ENCODE assay signal across 17 cellular contexts in genomic region chr5:2184563-2185540, GRCh38.
DNase-seq lines count a peak whose midpoint lies in the region; ATAC-seq, FAIRE-seq and TF ChIP-seq lines count a peak whose summit lies in the region.
"Had no signal": no experiment of that assay in that cellular context is flagged by ENCODE, and none has a peak within 500 bp of the region (broad histone marks: within the 10 kb centered on the region; RNA-seq: fewer than 3 reads in every experiment).

No MANE protein-coding gene starts in this region.

- H3K4me1 ChIP-seq in K562 (replicated peaks in 1 of 2; ENCODE audit: control insufficient read depth in 2 of 2, insufficient read depth in 2 of 2, low read length in 2 of 2) (no peaks in the 10 kb centered on the region), spleen (peaks cover 0 to 14% (median 2%) of the 10 kb centered on the region in 6 donors)
- H3K4me1 ChIP-seq: Caco-2 had no signal

- no peak for TF ChIP-seq CTCF in K562 (IDR thresholded peaks at IDR 0.05 in 2 of 3, conservative IDR thresholded peaks at IDR 0.05 in 1 of 3; ENCODE audit: insufficient read depth in 2 of 3, low read depth in 1 of 3, low read length in 3 of 3)
- no peak for TF ChIP-seq CTCF in nephron (IDR thresholded peaks at IDR 0.05; ENCODE audit: unreplicated experiment in 3 of 3)
- no peak for TF ChIP-seq CTCF in spleen (IDR thresholded peaks at IDR 0.05 in 8 of 11, conservative IDR thresholded peaks at IDR 0.05 in 3 of 11)

- no peak overlapping the region for H3K9ac ChIP-seq in K562 (ENCODE audit: insufficient read depth in 1 of 2, low read depth in 2 of 2, low read length in 2 of 2)

- DNase-seq in K562 (ENCODE audit: extremely low read depth in 1 of 4, low spot score in 3 of 4) (no peak), left ventricle myocardium superior (no peak), spleen (no peak), H54 (ENCODE audit: insufficient read length, low spot score) (no peak), HuH-7 (ENCODE audit: low spot score) (no peak)
- DNase-seq: ACHN; Caco-2; DMS153; EL; H7; NCI-H187 treated with DMSO at 0.1 percent for 48 hours; NCI-H69; NK-92 treated with Interleukin-12 subunit alpha and Interleukin-12 subunit beta, amount 100 ng/mL, for 24 hours; SIG-M5 had no signal

- H3K79me2 ChIP-seq in K562 (ENCODE audit: control insufficient read depth, insufficient read depth, low read length), result no peaks in the 10 kb centered on the region

- no peak for TF ChIP-seq RAD21 in K562 (CRISPR knock-in tag; conservative IDR thresholded peaks at IDR 0.05 in 1 of 2, IDR thresholded peaks at IDR 0.05 in 1 of 2)

- H3K27me3 ChIP-seq in K562 (ENCODE audit: control insufficient read depth in 2 of 2, insufficient read depth in 2 of 2, low read length in 2 of 2) (peaks cover 18 to 67% of the 10 kb centered on the region in 2 experiments), spleen (replicated peaks in 1 of 7) (no peaks in the 10 kb centered on the region)

- CTCF ChIA-PET in K562 (lab: Yijun Ruan, JAX; ENCODE audit: low intra/inter-chr PET ratio), result no interaction called here

- no peaks in the 10 kb centered on the region for H3K9me3 Mint-ChIP-seq in nephron

- POLR2A ChIA-PET in K562 (lab: Yijun Ruan, JAX), result interaction anchor here (0.6 kb wide), 1 partner anchor 9 kb away, joined by 3 read pairs; no protein-coding TSS in a partner anchor

- peaks cover 43% of the 10 kb centered on the region for H3K27me3 Mint-ChIP-seq in nephron (ENCODE audit: low read depth)

- no peak overlapping the region for H2AFZ ChIP-seq in K562 (ENCODE audit: low read depth, low read length)

- no peak for TF ChIP-seq POLR2A in K562 (conservative IDR thresholded peaks at IDR 0.05)
- no peak for TF ChIP-seq POLR2A in spleen (IDR thresholded peaks at IDR 0.05)
- no peak for TF ChIP-seq POLR2A in H54 (IDR thresholded peaks at IDR 0.05; ENCODE audit: low read depth, low read length)

- peak overlapping the region in 1 of 3 experiments; percentile 34 for H3K4me3 Mint-ChIP-seq in nephron

- intact Hi-C loops in K562 (cut with micrococcal nuclease) (no loop called here), left ventricle myocardium superior (cut with micrococcal nuclease) (no loop called here), spleen (cut with DNase I; ENCODE audit: low total_unique reads) (no loop called here)

- no peak overlapping the region for H3K4me3 ChIP-seq in K562
- H3K4me3 ChIP-seq in spleen, result no peak overlapping the region

- H3K9me1 ChIP-seq in K562 (ENCODE audit: control insufficient read depth, insufficient read depth, low read length), result no peaks in the 10 kb centered on the region

- no peaks in the 10 kb centered on the region for H3K9me3 ChIP-seq in K562 (replicated peaks; ENCODE audit: control insufficient read depth, insufficient read depth, low read depth, low read length)
- H3K9me3 ChIP-seq in spleen, result no peaks in the 10 kb centered on the region
- H3K9me3 ChIP-seq: Caco-2 had no signal

- H3K36me3 ChIP-seq in K562 (ENCODE audit: control insufficient read depth, insufficient read depth, low read length) (no peaks in the 10 kb centered on the region), spleen (no peaks in the 10 kb centered on the region)

- peak overlapping the region; percentile 49 to 93 (median 69) for H3K27ac Mint-ChIP-seq in nephron

- no peak overlapping the region for H3K4me2 ChIP-seq in K562 (ENCODE audit: insufficient read depth, low read length)

- WGBS in K562 (ENCODE audit: insufficient coverage, low coverage, missing lambda C conversion rate), result 0% methylated on average over 12 of the region's 12 CpGs
- WGBS in spleen, 5 donors, result 71 to 84% (median 76%) methylated on average over 12 of the region's 12 CpGs

- no TSS peak for BruUV-seq in K562 (replicated peaks; lab: Mats Ljungman, UMichigan)

- no peaks in the 10 kb centered on the region for H3K36me3 Mint-ChIP-seq in nephron (ENCODE audit: low read depth)

- TF ChIP-seq EP300 in K562 (IDR thresholded peaks at IDR 0.05; ENCODE audit: low read length), result no peak

- FAIRE-seq in K562 (lab: Jason Lieb, UNC) (no peak), H54 (lab: Jason Lieb, UNC) (no peak)
- FAIRE-seq: GM19239 had no signal

- peaks cover 14% of the 10 kb centered on the region for H3K4me1 Mint-ChIP-seq in nephron

- no peak overlapping the region for H3K27ac ChIP-seq in K562 (ENCODE audit: extremely low read depth, low read depth, low read length)
- H3K27ac ChIP-seq in spleen, result peak overlapping the region; percentile 39 to 83 (median 74)

- ATAC-seq in K562 (no peak), left ventricle myocardium superior (peak; percentile 61), GM19463 (IDR thresholded peaks at IDR 0.05; ENCODE audit: unreplicated experiment) (no peak)

- in situ Hi-C loops in K562 (cut with MboI), result no loop called here

- 0 out of 2 replicates have a peak, but pooled peaks cover 20% of the 10 kb centered on the region for H4K20me1 ChIP-seq in K562 (replicated peaks; ENCODE audit: control insufficient read depth, insufficient read depth, low read length)

TF ChIP-seq in K562, 482 proteins besides CTCF, POLR2A, EP300 and RAD21:
- TF ChIP-seq, protein P1, sequence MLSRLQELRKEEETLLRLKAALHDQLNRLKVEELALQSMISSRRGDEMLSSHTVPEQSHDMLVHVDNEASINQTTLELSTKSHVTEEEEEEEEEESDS (CRISPR knock-in tag; IDR thresholded peaks at IDR 0.05), result no peak
- TF ChIP-seq FOS (IDR thresholded peaks at IDR 0.05; ENCODE audit: extremely low read depth, insufficient read length) (no peak), CREBBP (IDR thresholded peaks at IDR 0.05; ENCODE audit: low read depth, low read length) (peak; percentile 34), HNRNPK (IDR thresholded peaks at IDR 0.05; ENCODE audit: low read depth, low read length, poor library complexity, severe bottlenecking) (peak; percentile 21), ASH1L (IDR thresholded peaks at IDR 0.05; ENCODE audit: borderline replicate concordance, low read depth, partially characterized antibody) (no peak)
- TF ChIP-seq, protein P2, sequence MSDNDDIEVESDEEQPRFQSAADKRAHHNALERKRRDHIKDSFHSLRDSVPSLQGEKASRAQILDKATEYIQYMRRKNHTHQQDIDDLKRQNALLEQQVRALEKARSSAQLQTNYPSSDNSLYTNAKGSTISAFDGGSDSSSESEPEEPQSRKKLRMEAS (CRISPR knock-in tag; IDR thresholded peaks at IDR 0.05), result no peak
